In the genomic region with DNA sequence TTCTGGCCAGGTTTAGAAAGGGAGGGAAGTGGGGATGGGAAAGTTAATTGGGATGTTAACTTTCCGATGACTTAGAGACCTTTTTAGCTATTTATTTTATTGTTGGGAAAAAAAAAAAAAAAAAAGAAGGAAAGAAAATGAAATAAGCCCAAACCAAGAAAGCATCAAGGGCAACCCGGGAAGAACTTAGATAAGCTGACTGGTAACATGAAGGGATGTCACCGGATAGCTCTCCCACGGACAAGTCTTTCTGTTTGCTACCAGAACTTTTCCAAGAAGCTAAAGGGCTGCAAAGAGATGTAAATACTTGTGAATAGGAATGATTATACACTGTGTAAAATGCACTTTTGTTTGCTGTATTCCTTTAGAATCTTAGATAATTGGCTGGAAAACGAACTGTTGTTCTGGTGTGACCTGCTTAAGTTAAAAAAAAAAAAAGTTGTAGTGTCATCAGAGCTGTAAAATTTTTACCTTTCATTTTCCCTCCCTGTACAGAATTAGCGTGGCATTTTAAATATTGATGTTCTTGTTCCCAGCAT, we compare ENCODE assay signal across 1 cellular context.
TF ChIP-seq lines count a peak whose summit lies in the region.

No MANE protein-coding gene starts in this region.

TF ChIP-seq in GM23338, 12 proteins besides CTCF, POLR2A, EP300 and RAD21:
- TF ChIP-seq, protein P1, sequence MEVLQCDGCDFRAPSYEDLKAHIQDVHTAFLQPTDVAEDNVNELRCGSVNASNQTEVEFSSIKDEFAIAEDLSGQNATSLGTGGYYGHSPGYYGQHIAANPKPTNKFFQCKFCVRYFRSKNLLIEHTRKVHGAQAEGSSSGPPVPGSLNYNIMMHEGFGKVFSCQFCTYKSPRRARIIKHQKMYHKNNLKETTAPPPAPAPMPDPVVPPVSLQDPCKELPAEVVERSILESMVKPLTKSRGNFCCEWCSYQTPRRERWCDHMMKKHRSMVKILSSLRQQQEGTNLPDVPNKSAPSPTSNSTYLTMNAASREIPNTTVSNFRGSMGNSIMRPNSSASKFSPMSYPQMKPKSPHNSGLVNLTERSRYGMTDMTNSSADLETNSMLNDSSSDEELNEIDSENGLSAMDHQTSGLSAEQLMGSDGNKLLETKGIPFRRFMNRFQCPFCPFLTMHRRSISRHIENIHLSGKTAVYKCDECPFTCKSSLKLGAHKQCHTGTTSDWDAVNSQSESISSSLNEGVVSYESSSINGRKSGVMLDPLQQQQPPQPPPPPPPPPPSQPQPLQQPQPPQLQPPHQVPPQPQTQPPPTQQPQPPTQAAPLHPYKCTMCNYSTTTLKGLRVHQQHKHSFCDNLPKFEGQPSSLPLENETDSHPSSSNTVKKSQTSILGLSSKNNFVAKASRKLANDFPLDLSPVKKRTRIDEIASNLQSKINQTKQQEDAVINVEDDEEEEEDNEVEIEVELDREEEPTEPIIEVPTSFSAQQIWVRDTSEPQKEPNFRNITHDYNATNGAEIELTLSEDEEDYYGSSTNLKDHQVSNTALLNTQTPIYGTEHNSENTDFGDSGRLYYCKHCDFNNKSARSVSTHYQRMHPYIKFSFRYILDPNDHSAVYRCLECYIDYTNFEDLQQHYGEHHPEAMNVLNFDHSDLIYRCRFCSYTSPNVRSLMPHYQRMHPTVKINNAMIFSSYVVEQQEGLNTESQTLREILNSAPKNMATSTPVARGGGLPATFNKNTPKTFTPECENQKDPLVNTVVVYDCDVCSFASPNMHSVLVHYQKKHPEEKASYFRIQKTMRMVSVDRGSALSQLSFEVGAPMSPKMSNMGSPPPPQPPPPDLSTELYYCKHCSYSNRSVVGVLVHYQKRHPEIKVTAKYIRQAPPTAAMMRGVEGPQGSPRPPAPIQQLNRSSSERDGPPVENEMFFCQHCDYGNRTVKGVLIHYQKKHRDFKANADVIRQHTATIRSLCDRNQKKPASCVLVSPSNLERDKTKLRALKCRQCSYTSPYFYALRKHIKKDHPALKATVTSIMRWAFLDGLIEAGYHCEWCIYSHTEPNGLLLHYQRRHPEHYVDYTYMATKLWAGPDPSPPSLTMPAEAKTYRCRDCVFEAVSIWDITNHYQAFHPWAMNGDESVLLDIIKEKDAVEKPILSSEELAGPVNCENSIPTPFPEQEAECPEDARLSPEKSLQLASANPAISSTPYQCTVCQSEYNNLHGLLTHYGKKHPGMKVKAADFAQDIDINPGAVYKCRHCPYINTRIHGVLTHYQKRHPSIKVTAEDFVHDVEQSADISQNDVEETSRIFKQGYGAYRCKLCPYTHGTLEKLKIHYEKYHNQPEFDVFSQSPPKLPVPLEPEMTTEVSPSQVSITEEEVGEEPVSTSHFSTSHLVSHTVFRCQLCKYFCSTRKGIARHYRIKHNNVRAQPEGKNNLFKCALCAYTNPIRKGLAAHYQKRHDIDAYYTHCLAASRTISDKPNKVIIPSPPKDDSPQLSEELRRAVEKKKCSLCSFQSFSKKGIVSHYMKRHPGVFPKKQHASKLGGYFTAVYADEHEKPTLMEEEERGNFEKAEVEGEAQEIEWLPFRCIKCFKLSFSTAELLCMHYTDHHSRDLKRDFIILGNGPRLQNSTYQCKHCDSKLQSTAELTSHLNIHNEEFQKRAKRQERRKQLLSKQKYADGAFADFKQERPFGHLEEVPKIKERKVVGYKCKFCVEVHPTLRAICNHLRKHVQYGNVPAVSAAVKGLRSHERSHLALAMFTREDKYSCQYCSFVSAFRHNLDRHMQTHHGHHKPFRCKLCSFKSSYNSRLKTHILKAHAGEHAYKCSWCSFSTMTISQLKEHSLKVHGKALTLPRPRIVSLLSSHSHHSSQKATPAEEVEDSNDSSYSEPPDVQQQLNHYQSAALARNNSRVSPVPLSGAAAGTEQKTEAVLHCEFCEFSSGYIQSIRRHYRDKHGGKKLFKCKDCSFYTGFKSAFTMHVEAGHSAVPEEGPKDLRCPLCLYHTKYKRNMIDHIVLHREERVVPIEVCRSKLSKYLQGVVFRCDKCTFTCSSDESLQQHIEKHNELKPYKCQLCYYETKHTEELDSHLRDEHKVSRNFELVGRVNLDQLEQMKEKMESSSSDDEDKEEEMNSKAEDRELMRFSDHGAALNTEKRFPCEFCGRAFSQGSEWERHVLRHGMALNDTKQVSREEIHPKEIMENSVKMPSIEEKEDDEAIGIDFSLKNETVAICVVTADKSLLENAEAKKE (CRISPR knock-in tag; IDR thresholded peaks at IDR 0.05) = no peak
- TF ChIP-seq POLR2AphosphoS5 (IDR thresholded peaks at IDR 0.05; ENCODE audit: low read depth) = no peak
- TF ChIP-seq, protein P2, sequence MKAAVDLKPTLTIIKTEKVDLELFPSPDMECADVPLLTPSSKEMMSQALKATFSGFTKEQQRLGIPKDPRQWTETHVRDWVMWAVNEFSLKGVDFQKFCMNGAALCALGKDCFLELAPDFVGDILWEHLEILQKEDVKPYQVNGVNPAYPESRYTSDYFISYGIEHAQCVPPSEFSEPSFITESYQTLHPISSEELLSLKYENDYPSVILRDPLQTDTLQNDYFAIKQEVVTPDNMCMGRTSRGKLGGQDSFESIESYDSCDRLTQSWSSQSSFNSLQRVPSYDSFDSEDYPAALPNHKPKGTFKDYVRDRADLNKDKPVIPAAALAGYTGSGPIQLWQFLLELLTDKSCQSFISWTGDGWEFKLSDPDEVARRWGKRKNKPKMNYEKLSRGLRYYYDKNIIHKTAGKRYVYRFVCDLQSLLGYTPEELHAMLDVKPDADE (IDR thresholded peaks at IDR 0.05) = no peak
- TF ChIP-seq ZNF331 (CRISPR knock-in tag; IDR thresholded peaks at IDR 0.05; ENCODE audit: low read depth) = no peak
- no peak for TF ChIP-seq NANOG (IDR thresholded peaks at IDR 0.05; ENCODE audit: borderline replicate concordance)
- TF ChIP-seq STAT1 (IDR thresholded peaks at IDR 0.05; ENCODE audit: unreplicated experiment) = no peak
- no peak for TF ChIP-seq EZH2phosphoT487 (IDR thresholded peaks at IDR 0.05; ENCODE audit: unreplicated experiment)
- TF ChIP-seq JUNB (IDR thresholded peaks at IDR 0.05; ENCODE audit: unreplicated experiment) = no peak
- no peak for TF ChIP-seq ZNF114 (CRISPR knock-in tag; IDR thresholded peaks at IDR 0.05)
- no peak for TF ChIP-seq CREB1 (CRISPR knock-in tag; IDR thresholded peaks at IDR 0.05; ENCODE audit: low read depth)
- TF ChIP-seq EZH2 (IDR thresholded peaks at IDR 0.05; ENCODE audit: low read depth, unreplicated experiment) = no peak
- TF ChIP-seq, protein P3, sequence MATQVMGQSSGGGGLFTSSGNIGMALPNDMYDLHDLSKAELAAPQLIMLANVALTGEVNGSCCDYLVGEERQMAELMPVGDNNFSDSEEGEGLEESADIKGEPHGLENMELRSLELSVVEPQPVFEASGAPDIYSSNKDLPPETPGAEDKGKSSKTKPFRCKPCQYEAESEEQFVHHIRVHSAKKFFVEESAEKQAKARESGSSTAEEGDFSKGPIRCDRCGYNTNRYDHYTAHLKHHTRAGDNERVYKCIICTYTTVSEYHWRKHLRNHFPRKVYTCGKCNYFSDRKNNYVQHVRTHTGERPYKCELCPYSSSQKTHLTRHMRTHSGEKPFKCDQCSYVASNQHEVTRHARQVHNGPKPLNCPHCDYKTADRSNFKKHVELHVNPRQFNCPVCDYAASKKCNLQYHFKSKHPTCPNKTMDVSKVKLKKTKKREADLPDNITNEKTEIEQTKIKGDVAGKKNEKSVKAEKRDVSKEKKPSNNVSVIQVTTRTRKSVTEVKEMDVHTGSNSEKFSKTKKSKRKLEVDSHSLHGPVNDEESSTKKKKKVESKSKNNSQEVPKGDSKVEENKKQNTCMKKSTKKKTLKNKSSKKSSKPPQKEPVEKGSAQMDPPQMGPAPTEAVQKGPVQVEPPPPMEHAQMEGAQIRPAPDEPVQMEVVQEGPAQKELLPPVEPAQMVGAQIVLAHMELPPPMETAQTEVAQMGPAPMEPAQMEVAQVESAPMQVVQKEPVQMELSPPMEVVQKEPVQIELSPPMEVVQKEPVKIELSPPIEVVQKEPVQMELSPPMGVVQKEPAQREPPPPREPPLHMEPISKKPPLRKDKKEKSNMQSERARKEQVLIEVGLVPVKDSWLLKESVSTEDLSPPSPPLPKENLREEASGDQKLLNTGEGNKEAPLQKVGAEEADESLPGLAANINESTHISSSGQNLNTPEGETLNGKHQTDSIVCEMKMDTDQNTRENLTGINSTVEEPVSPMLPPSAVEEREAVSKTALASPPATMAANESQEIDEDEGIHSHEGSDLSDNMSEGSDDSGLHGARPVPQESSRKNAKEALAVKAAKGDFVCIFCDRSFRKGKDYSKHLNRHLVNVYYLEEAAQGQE (IDR thresholded peaks at IDR 0.05; ENCODE audit: unreplicated experiment) = no peak
